23 cellular contexts compared by ENCODE assay signal in the genomic region with DNA sequence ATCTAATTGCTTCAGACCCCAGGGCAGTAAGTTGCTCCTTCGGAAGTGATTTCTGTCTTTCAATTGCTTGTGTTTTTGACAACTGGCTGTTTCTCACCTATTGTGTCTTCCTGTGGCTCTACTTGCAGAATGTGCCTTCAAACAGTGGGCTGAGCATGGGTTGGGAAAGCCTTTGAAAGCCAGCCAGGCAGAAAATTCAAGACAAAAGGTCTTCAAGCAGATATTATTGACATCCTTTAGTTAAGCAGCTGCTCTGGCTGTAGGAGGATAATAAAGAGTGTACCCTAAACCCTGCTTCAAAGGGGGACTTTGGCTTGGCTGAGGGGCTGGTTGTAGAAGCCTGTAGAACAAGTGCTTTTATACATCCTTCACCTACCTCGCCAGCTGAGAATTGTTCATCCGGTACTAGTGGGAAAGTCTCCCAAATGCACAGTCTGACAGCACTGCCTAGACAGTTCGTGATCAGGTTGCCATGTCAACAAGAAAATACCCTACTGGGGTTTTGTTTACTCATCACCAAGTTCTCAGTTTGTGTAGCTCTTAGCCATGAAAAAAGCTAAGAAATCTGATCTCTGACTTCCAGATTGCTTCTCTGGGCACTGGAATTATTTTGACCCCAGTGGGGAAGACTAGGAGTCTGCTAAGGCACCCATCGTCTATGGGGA. TPM values are rescaled to one million over a fixed set of nuclear protein-coding genes. Genes with fewer than 3 reads are reported as not detected.
A peak's percentile ranks its signal among the peaks of the same experiment; 100 is the strongest.
DNase-seq lines count a peak whose midpoint lies in the region; ATAC-seq and TF ChIP-seq lines count a peak whose summit lies in the region.
"Had no signal": no experiment of that assay in that cellular context is flagged by ENCODE, and none has a peak within 500 bp of the region (broad histone marks: within the 10 kb centered on the region; RNA-seq: fewer than 3 reads in every experiment).

No MANE protein-coding gene starts in this region.

- in situ Hi-C loops in GM13976 (cut with MboI; ENCODE audit: low sequenced_read_pairs, unreplicated experiment): no loop called here

- 64% methylated on average over 5 of the region's 5 CpGs for WGBS in SK-N-SH (ENCODE audit: low lambda C conversion rate)

- H3K27me3 ChIP-seq in SK-N-SH (ENCODE audit: insufficient read depth): no peaks in the 10 kb centered on the region
- H3K27me3 ChIP-seq: suprapubic skin had no signal

- H3K36me3 ChIP-seq in SK-N-SH (replicated peaks in 1 of 2; ENCODE audit: control insufficient read depth in 1 of 2, insufficient read depth in 2 of 2, low read length in 1 of 2): no peaks in the 10 kb centered on the region
- H3K36me3 ChIP-seq: suprapubic skin had no signal

- no peaks in the 10 kb centered on the region for H3K79me2 ChIP-seq in SK-N-SH (ENCODE audit: insufficient read depth)

- POLR2A ChIA-PET in SK-N-SH (lab: Yijun Ruan, JAX): no interaction called here

- DNase-seq in AG08395 (ENCODE audit: low spot score) (peak; percentile 14), NCI-H345 (lab: John Stamatoyannopoulos, UW) (peak; percentile 55), kidney tubule cell (ENCODE audit: low spot score) (peak; percentile 17), DMS153 treated with DMSO at 0.1 percent for 48 hours (lab: John Stamatoyannopoulos, UW; ENCODE audit: unreplicated experiment) (no peak), SK-N-SH (no peak), DMS79 treated with DMSO at 0.1 percent for 48 hours (lab: John Stamatoyannopoulos, UW) (no peak), GM13976 (ENCODE audit: low spot score) (no peak)
- DNase-seq: activated CD4-positive, alpha-beta T cell treated with anti-CD3 and anti-CD28 coated beads, Interleukin-2, amount 50 U/mL, for 48 hours; activated naive CD4-positive, alpha-beta T cell treated with anti-CD3 and anti-CD28 coated beads for 36 hours; anterior cingulate cortex; DND-41; foreskin fibroblast; H9; hippocampal formation; mesenchymal stem cell; natural killer cell; NCI-H1105; NCI-H446; psoas muscle; Right ventricle myocardium superior had no signal

- no peaks in the 10 kb centered on the region for H4K20me1 ChIP-seq in SK-N-SH (ENCODE audit: insufficient read depth)

- H3K9me2 ChIP-seq in SK-N-SH: no peaks in the 10 kb centered on the region

- no peak overlapping the region for H3K27ac ChIP-seq in SK-N-SH (ENCODE audit: low read depth in 2 of 2, low read length in 1 of 2)
- H3K27ac ChIP-seq: C4-2B, psoas muscle, suprapubic skin had no signal

- no peak overlapping the region for H3K4me2 ChIP-seq in SK-N-SH

- H3K9me3 ChIP-seq in SK-N-SH: no peaks in the 10 kb centered on the region
- H3K9me3 ChIP-seq: psoas muscle, suprapubic skin had no signal

- no peak overlapping the region for H2AFZ ChIP-seq in SK-N-SH (ENCODE audit: low read depth)

- no peak for TF ChIP-seq RAD21 in SK-N-SH (IDR thresholded peaks at IDR 0.05; ENCODE audit: low read length)

- no peak for TF ChIP-seq CTCF in SK-N-SH (IDR thresholded peaks at IDR 0.05)
- no peak for TF ChIP-seq CTCF in GM13976 (IDR thresholded peaks at IDR 0.05; ENCODE audit: borderline replicate concordance, control extremely low read depth, extremely low read depth, insufficient read depth, missing control alignments)

- no peak overlapping the region for H3K4me3 ChIP-seq in SK-N-SH (ENCODE audit: low read depth in 2 of 2, low read length in 1 of 2)
- H3K4me3 ChIP-seq: psoas muscle, suprapubic skin had no signal

- no peak overlapping the region for H3K9ac ChIP-seq in SK-N-SH

- H3F3A ChIP-seq in SK-N-SH (replicated peaks; ENCODE audit: insufficient read depth): no peaks in the 10 kb centered on the region

- CTCF ChIA-PET in SK-N-SH (lab: Yijun Ruan, JAX): no interaction called here

- H3K4me1 ChIP-seq in SK-N-SH (ENCODE audit: control insufficient read depth in 1 of 2, insufficient read depth in 2 of 2, low read depth in 1 of 2, low read length in 1 of 2): no peaks in the 10 kb centered on the region
- H3K4me1 ChIP-seq: psoas muscle, suprapubic skin had no signal

- ATAC-seq in HG02852 (IDR thresholded peaks at IDR 0.05; ENCODE audit: unreplicated experiment): peak; percentile 41
- ATAC-seq: natural killer cell, psoas muscle had no signal

- no peak for TF ChIP-seq EP300 in SK-N-SH (IDR thresholded peaks at IDR 0.05; ENCODE audit: borderline replicate concordance in 1 of 2, low read depth in 1 of 2, low read length in 1 of 2)

TF ChIP-seq in SK-N-SH, 30 proteins besides CTCF, POLR2A, EP300 and RAD21:
- TF ChIP-seq NRF1 (IDR thresholded peaks at IDR 0.05; ENCODE audit: low read depth, low read length) (no peak), CHD2 (IDR thresholded peaks at IDR 0.05; ENCODE audit: low read length, partially characterized antibody) (no peak)
- TF ChIP-seq, protein P1, sequence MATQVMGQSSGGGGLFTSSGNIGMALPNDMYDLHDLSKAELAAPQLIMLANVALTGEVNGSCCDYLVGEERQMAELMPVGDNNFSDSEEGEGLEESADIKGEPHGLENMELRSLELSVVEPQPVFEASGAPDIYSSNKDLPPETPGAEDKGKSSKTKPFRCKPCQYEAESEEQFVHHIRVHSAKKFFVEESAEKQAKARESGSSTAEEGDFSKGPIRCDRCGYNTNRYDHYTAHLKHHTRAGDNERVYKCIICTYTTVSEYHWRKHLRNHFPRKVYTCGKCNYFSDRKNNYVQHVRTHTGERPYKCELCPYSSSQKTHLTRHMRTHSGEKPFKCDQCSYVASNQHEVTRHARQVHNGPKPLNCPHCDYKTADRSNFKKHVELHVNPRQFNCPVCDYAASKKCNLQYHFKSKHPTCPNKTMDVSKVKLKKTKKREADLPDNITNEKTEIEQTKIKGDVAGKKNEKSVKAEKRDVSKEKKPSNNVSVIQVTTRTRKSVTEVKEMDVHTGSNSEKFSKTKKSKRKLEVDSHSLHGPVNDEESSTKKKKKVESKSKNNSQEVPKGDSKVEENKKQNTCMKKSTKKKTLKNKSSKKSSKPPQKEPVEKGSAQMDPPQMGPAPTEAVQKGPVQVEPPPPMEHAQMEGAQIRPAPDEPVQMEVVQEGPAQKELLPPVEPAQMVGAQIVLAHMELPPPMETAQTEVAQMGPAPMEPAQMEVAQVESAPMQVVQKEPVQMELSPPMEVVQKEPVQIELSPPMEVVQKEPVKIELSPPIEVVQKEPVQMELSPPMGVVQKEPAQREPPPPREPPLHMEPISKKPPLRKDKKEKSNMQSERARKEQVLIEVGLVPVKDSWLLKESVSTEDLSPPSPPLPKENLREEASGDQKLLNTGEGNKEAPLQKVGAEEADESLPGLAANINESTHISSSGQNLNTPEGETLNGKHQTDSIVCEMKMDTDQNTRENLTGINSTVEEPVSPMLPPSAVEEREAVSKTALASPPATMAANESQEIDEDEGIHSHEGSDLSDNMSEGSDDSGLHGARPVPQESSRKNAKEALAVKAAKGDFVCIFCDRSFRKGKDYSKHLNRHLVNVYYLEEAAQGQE (IDR thresholded peaks at IDR 0.05; ENCODE audit: low read depth, low read length): no peak

RNA-seq across cellular contexts. Expression of a gene that starts 35.2 kb away (rescaled TPM):
- not detected in 2 replicates for polyA plus RNA-seq in SK-N-SH (2012; rRNA removed)
- not detected in 2 replicates for polyA plus RNA-seq in SK-N-SH (2012; cell fraction: cytosol; rRNA removed)
- not detected in 2 replicates for polyA plus RNA-seq in SK-N-SH (2012; cell fraction: nucleus; rRNA removed)
- polyA plus RNA-seq: psoas muscle had no signal

Comparison
In these comparisons a context has a peak if more than half of its experiments do, and no peak if none do; other contexts are left out.
1. DNase-seq: peak in AG08395 (single experiment), NCI-H345 (single experiment) and kidney tubule cell (single experiment); none in DMS153 treated with DMSO at 0.1 percent for 48 hours (single experiment), SK-N-SH (single experiment), DMS79 treated with DMSO at 0.1 percent for 48 hours (single experiment) and GM13976 (single experiment).